ENCODE assay signal across 23 cellular contexts in the genomic region with DNA sequence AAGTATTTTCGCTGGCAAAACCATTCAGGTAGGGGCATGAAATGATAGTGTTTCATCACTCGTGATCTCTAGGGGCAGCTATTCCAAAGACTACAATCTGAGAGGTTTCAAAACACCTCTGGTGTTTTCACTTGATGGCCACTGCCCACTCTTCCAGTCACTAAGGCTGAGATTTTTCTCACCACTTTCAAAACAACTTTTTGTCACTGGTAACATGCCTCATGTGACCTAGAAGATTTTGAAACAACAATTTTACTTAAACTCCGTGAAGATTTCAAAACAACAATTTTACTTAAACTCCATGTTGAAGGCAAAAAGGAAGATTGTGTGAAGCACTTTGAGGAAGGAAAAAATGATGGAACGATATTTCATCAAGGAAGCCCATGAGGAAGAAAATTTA. TPM values are rescaled to one million over a fixed set of nuclear protein-coding genes. Genes with fewer than 3 reads are reported as not detected.
DNase-seq lines count a peak whose midpoint lies in the region; ATAC-seq and TF ChIP-seq lines count a peak whose summit lies in the region.
"Had no signal": no experiment of that assay in that cellular context is flagged by ENCODE, and none has a peak within 500 bp of the region (broad histone marks: within the 10 kb centered on the region; RNA-seq: fewer than 3 reads in every experiment).

No MANE protein-coding gene starts in this region.

- H3K36me3 Mint-ChIP-seq in T-helper 2 cell treated with Interferon-gamma antibody and Interleukin-4, amounts not matched to agents 5 μg/mL and 100 μg/mL, for 36 hours (ENCODE audit: low read depth), result peaks cover 3% of the 10 kb centered on the region
- H3K36me3 Mint-ChIP-seq in CD4-positive, alpha-beta T cell (ENCODE audit: low read depth), result no peaks in the 10 kb centered on the region
- no peaks in the 10 kb centered on the region for H3K36me3 Mint-ChIP-seq in activated naive CD8-positive, alpha-beta T cell treated with anti-CD3 and anti-CD28 coated beads for 36 hours
- H3K36me3 Mint-ChIP-seq in natural killer cell treated with Interleukin-12 subunit alpha and Interleukin-12 subunit beta and Interleukin-15 and Interleukin-18, amount 100 ng/mL, for 72 hours, result peaks cover 13% of the 10 kb centered on the region

- peaks cover 7% of the 10 kb centered on the region for H3K9me3 Mint-ChIP-seq in T-helper 2 cell treated with Interferon-gamma antibody and Interleukin-4, amounts not matched to agents 5 μg/mL and 100 μg/mL, for 36 hours
- peaks cover 2% of the 10 kb centered on the region for H3K9me3 Mint-ChIP-seq in CD4-positive, alpha-beta T cell
- peaks cover 5% of the 10 kb centered on the region for H3K9me3 Mint-ChIP-seq in activated naive CD8-positive, alpha-beta T cell treated with anti-CD3 and anti-CD28 coated beads for 36 hours
- H3K9me3 Mint-ChIP-seq in natural killer cell treated with Interleukin-12 subunit alpha and Interleukin-12 subunit beta and Interleukin-15 and Interleukin-18, amount 100 ng/mL, for 72 hours, result peaks cover 5% of the 10 kb centered on the region

- H3K4me3 Mint-ChIP-seq in T-helper 2 cell treated with Interferon-gamma antibody and Interleukin-4, amounts not matched to agents 5 μg/mL and 100 μg/mL, for 36 hours, result peak overlapping the region; percentile 79
- H3K4me3 Mint-ChIP-seq in CD4-positive, alpha-beta T cell, result peak overlapping the region; percentile 21
- peak overlapping the region; percentile 19 for H3K4me3 Mint-ChIP-seq in activated naive CD8-positive, alpha-beta T cell treated with anti-CD3 and anti-CD28 coated beads for 36 hours
- peak overlapping the region; percentile 88 for H3K4me3 Mint-ChIP-seq in natural killer cell treated with Interleukin-12 subunit alpha and Interleukin-12 subunit beta and Interleukin-15 and Interleukin-18, amount 100 ng/mL, for 72 hours

- WGBS in stomach, 5 donors, result 87 to 97% (median 92%) methylated on average over 4 of the region's 4 CpGs

- H3K27ac ChIP-seq in CD4-positive, alpha-beta T cell (ENCODE audit: low read depth, low read length), result no peak overlapping the region
- peak overlapping the region in 2 of 5 donors; percentile 91 to 94 for H3K27ac ChIP-seq in stomach
- H3K27ac ChIP-seq: BLaER1 had no signal

- intact Hi-C loops in CD4-positive, alpha-beta T cell (cut with DNase I, micrococcal nuclease), result no loop called here
- intact Hi-C loops in stomach (cut with DNase I; ENCODE audit: low total_unique reads), result no loop called here

- no peaks in the 10 kb centered on the region for H3K4me1 Mint-ChIP-seq in T-helper 2 cell treated with Interferon-gamma antibody and Interleukin-4, amounts not matched to agents 5 μg/mL and 100 μg/mL, for 36 hours (ENCODE audit: low read depth)
- H3K4me1 Mint-ChIP-seq in CD4-positive, alpha-beta T cell (ENCODE audit: low read depth), result peaks cover 13% of the 10 kb centered on the region
- peaks cover 2% of the 10 kb centered on the region for H3K4me1 Mint-ChIP-seq in activated naive CD8-positive, alpha-beta T cell treated with anti-CD3 and anti-CD28 coated beads for 36 hours
- H3K4me1 Mint-ChIP-seq in natural killer cell treated with Interleukin-12 subunit alpha and Interleukin-12 subunit beta and Interleukin-15 and Interleukin-18, amount 100 ng/mL, for 72 hours (ENCODE audit: low read depth in 2 of 2), result peaks cover 27 to 31% of the 10 kb centered on the region in 2 donors

- H3K27ac Mint-ChIP-seq in T-helper 2 cell treated with Interferon-gamma antibody and Interleukin-4, amounts not matched to agents 5 μg/mL and 100 μg/mL, for 36 hours, result no peak overlapping the region
- no peak overlapping the region for H3K27ac Mint-ChIP-seq in CD4-positive, alpha-beta T cell
- no peak overlapping the region for H3K27ac Mint-ChIP-seq in activated naive CD8-positive, alpha-beta T cell treated with anti-CD3 and anti-CD28 coated beads for 36 hours
- H3K27ac Mint-ChIP-seq in natural killer cell treated with Interleukin-12 subunit alpha and Interleukin-12 subunit beta and Interleukin-15 and Interleukin-18, amount 100 ng/mL, for 72 hours, result peak overlapping the region; percentile 73 to 82

- CTCF ChIA-PET in CD4-positive, alpha-beta T cell (lab: Charles Lee), result no interaction called here

- TF ChIP-seq CTCF in CD4-positive, alpha-beta T cell (IDR thresholded peaks at IDR 0.05), result no peak
- no peak for TF ChIP-seq CTCF in stomach (IDR thresholded peaks at IDR 0.05)

- H3K27me3 ChIP-seq in CD4-positive, alpha-beta T cell (ENCODE audit: control insufficient read depth, insufficient read depth, low read length), result peaks cover 42% of the 10 kb centered on the region
- peaks cover 0 to 11% (median 4%) of the 10 kb centered on the region in 3 donors for H3K27me3 ChIP-seq in stomach

- no peak for TF ChIP-seq EP300 in stomach (IDR thresholded peaks at IDR 0.05)

- no peak for TF ChIP-seq POLR2A in stomach (IDR thresholded peaks at IDR 0.05)

- H3K4me1 ChIP-seq in stomach, result peaks cover 0 to 39% (median 17%) of the 10 kb centered on the region in 4 donors
- H3K4me1 ChIP-seq: breast epithelium had no signal

- ATAC-seq in CD4-positive, alpha-beta T cell (ENCODE audit: poor library complexity), result no peak
- no peak for ATAC-seq in natural killer cell treated with Interleukin-12 subunit alpha and Interleukin-12 subunit beta and Interleukin-15 and Interleukin-18, amount 100 ng/mL, for 72 hours
- ATAC-seq: activated CD4-positive, CD25-positive, alpha-beta regulatory T cell treated with anti-CD3 and anti-CD28 coated beads, Interleukin-2, amount 50 U/mL, for 24 hours; gastroesophageal sphincter had no signal

- POLR2A ChIA-PET in CD4-positive, alpha-beta T cell (lab: Charles Lee), result interaction anchor here (1.3 kb wide), 1 partner anchor 18 kb away, joined by 5 read pairs; a partner anchor contains a TSS

- H3K36me3 ChIP-seq in stomach, result no peaks in the 10 kb centered on the region
- H3K36me3 ChIP-seq: BLaER1, breast epithelium, gastroesophageal sphincter had no signal

- H3K4me3 ChIP-seq in stomach, result no peak overlapping the region

- DNase-seq in T-helper 2 cell treated with Interferon-gamma antibody and Interleukin-4, amounts not matched to agents 5 μg/mL and 100 μg/mL, for 36 hours (ENCODE audit: low spot score), result no peak
- no peak for DNase-seq in T-helper 2 cell
- DNase-seq in CD4-positive, alpha-beta T cell, result no peak
- no peak for DNase-seq in activated naive CD8-positive, alpha-beta T cell treated with anti-CD3 and anti-CD28 coated beads for 36 hours
- no peak for DNase-seq in natural killer cell treated with Interleukin-12 subunit alpha and Interleukin-12 subunit beta and Interleukin-15 and Interleukin-18, amount 100 ng/mL, for 72 hours (ENCODE audit: low spot score)
- DNase-seq in kidney tubule cell (ENCODE audit: low spot score), result no peak
- DNase-seq in stomach, result no peak
- no peak for DNase-seq in NCI-H1105 (lab: John Stamatoyannopoulos, UW)
- DNase-seq: activated CD8-positive, alpha-beta memory T cell treated with anti-CD3 and anti-CD28 coated beads, Interleukin-2, amount 50 U/mL, for 48 hours; dermis blood vessel endothelial cell; left ventricle myocardium superior; NCI-H1105 treated with DMSO at 0.1 percent for 48 hours; NCI-H2107; NCI-H526; OCI-M1; SHP77 treated with DMSO at 0.1 percent for 48 hours; small intestine; stimulated activated CD4-positive, alpha-beta T cell treated with anti-CD3 and anti-CD28 coated beads, Interleukin-4, amount 100 ng/mL, for 24 hours had no signal

- peaks cover 55% of the 10 kb centered on the region for H3K27me3 Mint-ChIP-seq in T-helper 2 cell treated with Interferon-gamma antibody and Interleukin-4, amounts not matched to agents 5 μg/mL and 100 μg/mL, for 36 hours (ENCODE audit: low read depth)
- peaks cover 69% of the 10 kb centered on the region for H3K27me3 Mint-ChIP-seq in CD4-positive, alpha-beta T cell
- H3K27me3 Mint-ChIP-seq in activated naive CD8-positive, alpha-beta T cell treated with anti-CD3 and anti-CD28 coated beads for 36 hours, result peaks cover 78% of the 10 kb centered on the region
- peaks cover 28 to 68% of the 10 kb centered on the region in 2 donors for H3K27me3 Mint-ChIP-seq in natural killer cell treated with Interleukin-12 subunit alpha and Interleukin-12 subunit beta and Interleukin-15 and Interleukin-18, amount 100 ng/mL, for 72 hours

- H3K9me3 ChIP-seq in CD4-positive, alpha-beta T cell (ENCODE audit: control insufficient read depth, low read length), result no peaks in the 10 kb centered on the region
- no peaks in the 10 kb centered on the region for H3K9me3 ChIP-seq in stomach
- H3K9me3 ChIP-seq: breast epithelium had no signal

RNA-seq across cellular contexts. Expression of a gene that starts 1.2 kb away (rescaled TPM):
- total RNA-seq in CD4-positive, alpha-beta T cell, result under 1 TPM; 0.59 to 0.74 TPM
- under 1 TPM; 0.30 to 0.33 TPM for total RNA-seq in activated naive CD8-positive, alpha-beta T cell treated with anti-CD3 and anti-CD28 coated beads for 36 hours
- total RNA-seq in natural killer cell treated with Interleukin-12 subunit alpha and Interleukin-12 subunit beta and Interleukin-15 and Interleukin-18, amount 100 ng/mL, for 72 hours, result 10 to 100 TPM; 18.8 to 21.7 TPM
- total RNA-seq in stomach, result 10 to 100 TPM in 2 of 5 donors, 1 to 10 TPM in 3; 1.4 to 38.2 (median 6.7) TPM
- 1 to 10 TPM; 3.6 to 4.3 (median 3.7) TPM for polyA plus RNA-seq in stomach
- total RNA-seq: A172 had no signal

RNA-seq across cellular contexts. Expression of a gene that starts 18.0 kb away (rescaled TPM):
- total RNA-seq in CD4-positive, alpha-beta T cell, result 10 to 100 TPM; 24.1 to 24.2 TPM
- 10 to 100 TPM; 38.8 to 39.4 TPM for total RNA-seq in activated naive CD8-positive, alpha-beta T cell treated with anti-CD3 and anti-CD28 coated beads for 36 hours
- 10 to 100 TPM; 43.7 to 89.2 TPM for total RNA-seq in natural killer cell treated with Interleukin-12 subunit alpha and Interleukin-12 subunit beta and Interleukin-15 and Interleukin-18, amount 100 ng/mL, for 72 hours
- 100 to 1,000 TPM in 1 of 5 donors, 10 to 100 TPM in 4; 19.4 to 101 (median 92.9) TPM for total RNA-seq in stomach
- 100 to 1,000 TPM in 2 of 3 donors, 10 to 100 TPM in 1; 61.9 to 117 (median 103) TPM for polyA plus RNA-seq in stomach

RNA-seq across cellular contexts. Expression of a gene that starts 57.3 kb away (rescaled TPM):
- total RNA-seq in CD4-positive, alpha-beta T cell, result 10 to 100 TPM; 27.3 to 31.0 TPM
- 10 to 100 TPM; 51.7 to 56.0 TPM for total RNA-seq in activated naive CD8-positive, alpha-beta T cell treated with anti-CD3 and anti-CD28 coated beads for 36 hours
- total RNA-seq in natural killer cell treated with Interleukin-12 subunit alpha and Interleukin-12 subunit beta and Interleukin-15 and Interleukin-18, amount 100 ng/mL, for 72 hours, result 10 to 100 TPM; 24.1 to 34.9 TPM
- 10 to 100 TPM in 2 of 5 donors, 1 to 10 TPM in 2, under 1 TPM in 1; 0.29 to 15.8 (median 9.8) TPM for total RNA-seq in stomach
- polyA plus RNA-seq in stomach, result 10 to 100 TPM; 14.4 to 28.1 (median 19.0) TPM

Comparison
In these comparisons a context has a peak if more than half of its experiments do, and no peak if none do; other contexts are left out.
1. H3K27ac Mint-ChIP-seq: peak in natural killer cell treated with Interleukin-12 subunit alpha and Interleukin-12 subunit beta and Interleukin-15 and Interleukin-18, amount 100 ng/mL, for 72 hours (2 of 2); none in T-helper 2 cell treated with Interferon-gamma antibody and Interleukin-4, amounts not matched to agents 5 μg/mL and 100 μg/mL, for 36 hours (single experiment), CD4-positive, alpha-beta T cell (single experiment) and activated naive CD8-positive, alpha-beta T cell treated with anti-CD3 and anti-CD28 coated beads for 36 hours (single experiment).
2. H3K4me3 Mint-ChIP-seq: peak in every context shown above with its lines; median percentile 88 in natural killer cell treated with Interleukin-12 subunit alpha and Interleukin-12 subunit beta and Interleukin-15 and Interleukin-18, amount 100 ng/mL, for 72 hours; 79 in T-helper 2 cell treated with Interferon-gamma antibody and Interleukin-4, amounts not matched to agents 5 μg/mL and 100 μg/mL, for 36 hours; 21 in CD4-positive, alpha-beta T cell; 19 in activated naive CD8-positive, alpha-beta T cell treated with anti-CD3 and anti-CD28 coated beads for 36 hours.